In the genomic region with DNA sequence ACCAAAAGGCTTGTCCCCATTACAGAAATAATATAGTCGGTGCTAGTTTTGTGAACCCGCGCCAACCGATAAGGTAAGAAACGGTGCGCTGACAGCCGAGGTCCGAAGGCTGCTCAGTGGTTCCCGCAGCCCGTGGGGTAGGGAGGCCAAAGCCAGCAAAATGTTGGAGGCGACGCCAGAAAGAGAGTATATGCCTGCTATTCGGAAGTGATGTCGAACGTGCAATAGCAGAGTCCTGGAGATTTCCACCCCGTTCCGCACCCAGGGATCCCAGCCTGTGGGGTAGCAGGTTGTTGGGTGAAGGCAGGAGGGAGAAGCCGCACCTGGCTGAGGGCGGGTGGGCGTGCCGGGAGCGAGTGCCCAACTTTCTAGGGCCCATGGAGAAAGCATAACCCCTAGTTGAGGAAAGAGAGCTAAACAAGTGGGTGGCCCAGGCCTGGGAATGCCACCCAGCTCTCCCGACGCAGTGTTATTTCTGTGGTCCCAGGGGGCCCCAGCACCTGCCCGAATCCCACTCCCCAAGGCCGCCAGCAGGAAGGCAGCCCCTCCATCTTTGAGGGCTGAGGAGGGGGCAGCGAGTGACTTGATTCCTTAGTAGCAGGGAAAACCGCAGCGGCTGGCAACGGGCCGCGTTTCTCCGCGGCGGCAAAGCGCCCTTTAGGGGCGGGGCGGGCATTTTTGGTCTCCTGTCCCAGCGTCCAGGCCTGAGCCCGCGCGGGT, we compare ENCODE assay signal across 1 cellular context.
TF ChIP-seq lines count a peak whose summit lies in the region.

No MANE protein-coding gene starts in this region.

TF ChIP-seq in WTC11, 78 proteins besides CTCF, POLR2A, EP300 and RAD21 (continued from another document):
- TF ChIP-seq, protein P1, sequence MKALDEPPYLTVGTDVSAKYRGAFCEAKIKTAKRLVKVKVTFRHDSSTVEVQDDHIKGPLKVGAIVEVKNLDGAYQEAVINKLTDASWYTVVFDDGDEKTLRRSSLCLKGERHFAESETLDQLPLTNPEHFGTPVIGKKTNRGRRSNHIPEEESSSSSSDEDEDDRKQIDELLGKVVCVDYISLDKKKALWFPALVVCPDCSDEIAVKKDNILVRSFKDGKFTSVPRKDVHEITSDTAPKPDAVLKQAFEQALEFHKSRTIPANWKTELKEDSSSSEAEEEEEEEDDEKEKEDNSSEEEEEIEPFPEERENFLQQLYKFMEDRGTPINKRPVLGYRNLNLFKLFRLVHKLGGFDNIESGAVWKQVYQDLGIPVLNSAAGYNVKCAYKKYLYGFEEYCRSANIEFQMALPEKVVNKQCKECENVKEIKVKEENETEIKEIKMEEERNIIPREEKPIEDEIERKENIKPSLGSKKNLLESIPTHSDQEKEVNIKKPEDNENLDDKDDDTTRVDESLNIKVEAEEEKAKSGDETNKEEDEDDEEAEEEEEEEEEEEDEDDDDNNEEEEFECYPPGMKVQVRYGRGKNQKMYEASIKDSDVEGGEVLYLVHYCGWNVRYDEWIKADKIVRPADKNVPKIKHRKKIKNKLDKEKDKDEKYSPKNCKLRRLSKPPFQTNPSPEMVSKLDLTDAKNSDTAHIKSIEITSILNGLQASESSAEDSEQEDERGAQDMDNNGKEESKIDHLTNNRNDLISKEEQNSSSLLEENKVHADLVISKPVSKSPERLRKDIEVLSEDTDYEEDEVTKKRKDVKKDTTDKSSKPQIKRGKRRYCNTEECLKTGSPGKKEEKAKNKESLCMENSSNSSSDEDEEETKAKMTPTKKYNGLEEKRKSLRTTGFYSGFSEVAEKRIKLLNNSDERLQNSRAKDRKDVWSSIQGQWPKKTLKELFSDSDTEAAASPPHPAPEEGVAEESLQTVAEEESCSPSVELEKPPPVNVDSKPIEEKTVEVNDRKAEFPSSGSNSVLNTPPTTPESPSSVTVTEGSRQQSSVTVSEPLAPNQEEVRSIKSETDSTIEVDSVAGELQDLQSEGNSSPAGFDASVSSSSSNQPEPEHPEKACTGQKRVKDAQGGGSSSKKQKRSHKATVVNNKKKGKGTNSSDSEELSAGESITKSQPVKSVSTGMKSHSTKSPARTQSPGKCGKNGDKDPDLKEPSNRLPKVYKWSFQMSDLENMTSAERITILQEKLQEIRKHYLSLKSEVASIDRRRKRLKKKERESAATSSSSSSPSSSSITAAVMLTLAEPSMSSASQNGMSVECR (CRISPR knock-in tag; IDR thresholded peaks at IDR 0.05; ENCODE audit: borderline replicate concordance) = no peak
